9 cellular contexts compared by ENCODE assay signal in the genomic region with DNA sequence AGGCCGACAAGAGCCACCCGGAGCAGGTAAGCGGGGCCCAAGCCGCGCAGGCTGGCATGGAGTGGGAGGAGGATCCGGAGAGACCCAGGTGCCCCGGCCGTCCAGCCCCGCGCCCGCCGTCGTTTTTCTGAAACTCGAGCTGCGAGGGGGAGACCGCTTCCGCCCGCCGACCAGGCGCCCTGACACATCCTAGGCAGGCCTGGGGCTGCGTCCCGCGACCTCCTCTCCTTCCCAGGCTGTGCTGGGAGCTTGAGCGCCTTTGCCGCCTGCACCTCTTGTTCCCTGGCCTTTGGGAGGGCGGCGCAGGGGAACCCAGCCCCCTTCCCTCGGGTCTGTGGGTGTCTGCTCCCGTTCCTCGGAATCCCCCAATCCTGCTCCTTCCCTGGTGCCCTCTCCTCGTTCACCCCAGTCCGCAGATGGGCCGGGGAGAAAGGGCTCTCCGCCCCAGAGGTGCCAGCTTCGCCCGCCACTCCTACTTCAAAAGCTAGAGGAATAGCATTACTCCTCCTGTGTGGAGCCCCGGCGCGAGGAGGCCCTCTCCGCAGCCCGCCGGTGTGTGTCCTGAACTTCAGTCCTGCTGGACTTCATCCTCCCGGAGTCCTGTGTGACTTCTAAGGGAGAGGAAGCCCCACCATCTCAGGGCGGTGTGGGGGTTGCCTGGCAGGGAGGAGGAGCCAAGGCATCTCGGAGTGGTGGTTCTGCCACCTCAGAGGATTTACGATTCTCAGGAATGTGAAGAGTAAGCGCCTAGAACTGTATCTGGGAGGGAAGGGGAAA. TPM values are rescaled to one million over a fixed set of nuclear protein-coding genes. Genes with fewer than 3 reads are reported as not detected.
DNase-seq lines count a peak whose midpoint lies in the region; ATAC-seq, FAIRE-seq and TF ChIP-seq lines count a peak whose summit lies in the region.
"Had no signal": no experiment of that assay in that cellular context is flagged by ENCODE, and none has a peak within 500 bp of the region (broad histone marks: within the 10 kb centered on the region; RNA-seq: fewer than 3 reads in every experiment).

No MANE protein-coding gene starts in this region.

- H3K9ac ChIP-seq in H1 (replicated peaks in 1 of 4; ENCODE audit: extremely low read depth in 1 of 4, low read depth in 3 of 4, low read length in 3 of 4): peak overlapping the region; percentile 39 to 94 (median 71); a peak in 6 of 7 replicates

- no peak for TF ChIP-seq CTCF in WERI-Rb-1 (IDR thresholded peaks at IDR 0.05; ENCODE audit: low read depth, low read length)
- no peak for TF ChIP-seq CTCF in H1 (IDR thresholded peaks at IDR 0.05; ENCODE audit: control extremely low read depth in 1 of 3, insufficient read depth in 1 of 3, low read depth in 1 of 3, low read length in 3 of 3)

- peak; percentile 14 for ATAC-seq in GM18868 (IDR thresholded peaks at IDR 0.05; ENCODE audit: unreplicated experiment)
- peak; percentile 13 for ATAC-seq in HG03354 (IDR thresholded peaks at IDR 0.05; ENCODE audit: poor library complexity, severe bottlenecking, unreplicated experiment)
- ATAC-seq in naive thymus-derived CD8-positive, alpha-beta T cell: peak; percentile 4 to 16

- POLR2A ChIA-PET in H1 (lab: Charles Lee; ENCODE audit: partially characterized antibody): interaction anchor here (0.6 to 9.3 kb wide), 20 partner anchors 8 to 651 kb away, joined by 3 to 70 read pairs (median 4); partner anchors contain the start of genes FADS6, FDXR, NAT9 and RAB37
- POLR2A ChIA-PET in naive thymus-derived CD8-positive, alpha-beta T cell (lab: Charles Lee): interaction anchor here (0.8 to 13.2 kb wide), 12 partner anchors 8 to 124 kb away, joined by 3 to 231 read pairs (median 10); partner anchors contain the start of genes FDXR, NAT9 and RAB37

- H3K14ac ChIP-seq in H1 (ENCODE audit: insufficient read length): no peak overlapping the region

- H3K27me3 Mint-ChIP-seq in naive thymus-derived CD8-positive, alpha-beta T cell: no peaks in the 10 kb centered on the region

- no peak for TF ChIP-seq RAD21 in H1 (IDR thresholded peaks at IDR 0.05 in 1 of 2, conservative IDR thresholded peaks at IDR 0.05 in 1 of 2; ENCODE audit: low read depth in 2 of 2, low read length in 2 of 2)

- H2BK15ac ChIP-seq in H1 (ENCODE audit: low read length): no peak overlapping the region

- no peak overlapping the region for H3K4ac ChIP-seq in H1 (replicated peaks; ENCODE audit: insufficient read length, low read depth, low read length)

- peak overlapping the region; percentile 38 for H3K18ac ChIP-seq in H1 (ENCODE audit: extremely low read depth, low read length)

- no peak overlapping the region for H3K23ac ChIP-seq in H1 (ENCODE audit: insufficient read length)

- no peak overlapping the region for H4K5ac ChIP-seq in H1 (ENCODE audit: insufficient read length, low read depth, low read length)

- no peak overlapping the region for H4K91ac ChIP-seq in H1 (replicated peaks; ENCODE audit: insufficient read length, low read length)

- no peak overlapping the region; the same call in 1 of the 2 replicates for H4K8ac ChIP-seq in H1 (ENCODE audit: extremely low read depth, insufficient read depth, low read length)

- WGBS in H1 (ENCODE audit: extremely low coverage in 1 of 2, insufficient coverage in 1 of 2, insufficient read length in 1 of 2, insufficient replicate concordance in 2 of 2, low coverage in 1 of 2, low lambda C conversion rate in 2 of 2, missing lambda C conversion rate in 1 of 2), 2 experiments: 3% methylated on average over 38 of the region's 47 CpGs; no CpG with 5 or more reads in 1 of the 2 experiments

- no peak for TF ChIP-seq POLR2A in H1 (IDR thresholded peaks at IDR 0.05; ENCODE audit: control extremely low read depth in 1 of 2, low read depth in 2 of 2, low read length in 2 of 2)

- FAIRE-seq in H1 (lab: Jason Lieb, UNC): no peak

- peaks cover 33% of the 10 kb centered on the region for H3K36me3 ChIP-seq in WERI-Rb-1
- H3K36me3 ChIP-seq in H1 (ENCODE audit: control insufficient read depth in 2 of 4, insufficient read depth in 4 of 4, low read length in 3 of 4): peaks cover 0 to 5% (median 0%) of the 10 kb centered on the region in 4 experiments; a peak in 1 of 8 replicates

- peaks cover 13% of the 10 kb centered on the region for H3K23me2 ChIP-seq in H1 (ENCODE audit: low read depth, low read length)

- CTCF ChIA-PET in H1 (lab: Charles Lee; ENCODE audit: partially characterized antibody): interaction anchor here (0.6 to 15.7 kb wide), 16 partner anchors 8 to 145 kb away, joined by 3 to 231 read pairs (median 4); partner anchors contain the start of genes NAT9 and RAB37

- H3K27me3 ChIP-seq in WERI-Rb-1 (ENCODE audit: insufficient read depth, low read depth, severe bottlenecking): no peaks in the 10 kb centered on the region
- no peaks in the 10 kb centered on the region for H3K27me3 ChIP-seq in H1 (replicated peaks in 1 of 4; ENCODE audit: control insufficient read depth in 3 of 4, extremely low read depth in 1 of 4, insufficient read depth in 3 of 4, low read length in 3 of 4)

- no peak overlapping the region for H2BK5ac ChIP-seq in H1 (ENCODE audit: low read depth, low read length)

- peaks cover 35 to 78% (median 70%) of the 10 kb centered on the region in 4 donors for H3K4me1 Mint-ChIP-seq in naive thymus-derived CD8-positive, alpha-beta T cell

- peak overlapping the region; percentile 80; the same call in 1 of the 2 replicates for H2BK12ac ChIP-seq in H1 (ENCODE audit: low read depth, low read length)

- peak overlapping the region; percentile 87 to 97 (median 94) for H3K27ac Mint-ChIP-seq in naive thymus-derived CD8-positive, alpha-beta T cell

- H3K79me2 ChIP-seq in H1 (ENCODE audit: control insufficient read depth in 1 of 2, insufficient read depth in 2 of 2, low read length in 2 of 2): peaks cover 7 to 52% of the 10 kb centered on the region in 2 experiments; a peak in 3 of 4 replicates

- H3K79me1 ChIP-seq in H1 (ENCODE audit: low read depth, low read length): peaks cover 15% of the 10 kb centered on the region

- H3K36me3 Mint-ChIP-seq in naive thymus-derived CD8-positive, alpha-beta T cell: peaks cover 4 to 26% (median 8%) of the 10 kb centered on the region in 3 donors

- H3K4me2 ChIP-seq in H1 (ENCODE audit: insufficient read depth in 1 of 2, low read depth in 2 of 2, low read length in 2 of 2): peak overlapping the region; percentile 79 to 96

- H3K4me3 ChIP-seq in WERI-Rb-1 (ENCODE audit: low read depth, low read length) (peak overlapping the region; percentile 94), H1 (ENCODE audit: extremely low read depth in 1 of 4, insufficient read depth in 2 of 4, low read depth in 3 of 4, low read length in 4 of 4) (peak overlapping the region; percentile 56 to 91 (median 86))

- H3K56ac ChIP-seq in H1 (replicated peaks; ENCODE audit: insufficient read length, low read depth, low read length): peak overlapping the region; percentile 27

- peak overlapping the region; percentile 78 for H3K27ac ChIP-seq in WERI-Rb-1
- no peak overlapping the region; the same call in 1 of the 2 replicates for H3K27ac ChIP-seq in H1 (ENCODE audit: low read depth, low read length)

- H3K9me3 ChIP-seq in WERI-Rb-1 (ENCODE audit: severe bottlenecking) (no peaks in the 10 kb centered on the region), H1 (ENCODE audit: insufficient read depth in 2 of 2, low read depth in 1 of 2, low read length in 1 of 2) (no peaks in the 10 kb centered on the region)

- H2BK20ac ChIP-seq in H1 (ENCODE audit: low read length): no peak overlapping the region

- peak overlapping the region; percentile 92 to 100 (median 98) for H3K4me3 Mint-ChIP-seq in naive thymus-derived CD8-positive, alpha-beta T cell

- no peaks in the 10 kb centered on the region for H3K9me3 Mint-ChIP-seq in naive thymus-derived CD8-positive, alpha-beta T cell

- H2AFZ ChIP-seq in H1 (ENCODE audit: low read length): no peak overlapping the region

- H3K4me1 ChIP-seq in H1 (replicated peaks in 1 of 4; ENCODE audit: control insufficient read depth in 3 of 4, insufficient read depth in 4 of 4, low read length in 3 of 4): peaks cover 5 to 45% (median 25%) of the 10 kb centered on the region in 4 experiments

- no peak overlapping the region for H2BK120ac ChIP-seq in H1 (replicated peaks; ENCODE audit: low read depth, low read length)

- no peak for DNase-seq in WERI-Rb-1
- no peak for DNase-seq in H1 (ENCODE audit: low read depth in 1 of 2, low spot score in 2 of 2)
- DNase-seq in naive thymus-derived CD8-positive, alpha-beta T cell: peak in 6 of 10 donors; percentile 19 to 54 (median 38)
- no peak for DNase-seq in superior temporal gyrus (ENCODE audit: extremely low spot score)
- no peak for DNase-seq in NOMO-1 treated with dmso at 0.1 percent for 144 hours (lab: John Stamatoyannopoulos, UW; ENCODE audit: unreplicated experiment)
- no peak for DNase-seq in DMS114 treated with DMSO at 0.1 percent for 48 hours (lab: John Stamatoyannopoulos, UW; ENCODE audit: unreplicated experiment)

- TF ChIP-seq EP300 in H1 (IDR thresholded peaks at IDR 0.05; ENCODE audit: borderline replicate concordance in 1 of 2, low read depth in 2 of 2, low read length in 2 of 2): no peak

- peak overlapping the region; percentile 40; the same call in 1 of the 2 replicates for H2AK5ac ChIP-seq in H1 (ENCODE audit: low read depth, low read length)

- H4K20me1 ChIP-seq in H1 (replicated peaks in 1 of 2; ENCODE audit: control insufficient read depth in 1 of 2, insufficient read depth in 2 of 2, low read length in 2 of 2): peaks cover 19 to 26% of the 10 kb centered on the region in 2 experiments

RNA-seq across cellular contexts. Expression of gene NHERF1, which starts 1.0 kb away (rescaled TPM):
- 91.3 and 92.9 TPM in 2 replicates for total RNA-seq in H1 (2021; fragmentation: NEBNext Ultra II Directional; extraction: Animal tissue kit (Norgen Biotek cat#: 25700))
- polyA plus RNA-seq in H1 (2011; rRNA removed): 99.2 and 140 TPM in 2 replicates
- polyA plus RNA-seq in H1 (2011; cell fraction: cytosol; rRNA removed): 107 TPM
- 85.0 TPM for polyA plus RNA-seq in H1 (2011; cell fraction: nucleus; rRNA removed)
- 74.7 to 102 TPM (median 92.8 TPM) in 4 replicates for polyA plus RNA-seq in H1 (2012, experiment 1 of 2)
- 128 TPM for polyA plus RNA-seq in H1 (2012, experiment 2 of 2)
- 121 TPM for polyA plus RNA-seq in H1 (2013, experiment 1 of 2)
- polyA plus RNA-seq in H1 (2013, experiment 2 of 2): 130 TPM
- 57.8 and 78.7 TPM in 2 replicates for polyA minus RNA-seq in H1 (2011; rRNA and poly(A)+ RNA removed)
- polyA minus RNA-seq in H1 (2011; cell fraction: cytosol; rRNA and poly(A)+ RNA removed): 43.7 TPM
- 26.3 TPM for polyA minus RNA-seq in H1 (2011; cell fraction: nucleus; rRNA and poly(A)+ RNA removed)
- 100 to 1,000 TPM; 158 to 164 TPM for total RNA-seq in naive thymus-derived CD8-positive, alpha-beta T cell
- polyA plus RNA-seq in naive thymus-derived CD8-positive, alpha-beta T cell: 100 to 1,000 TPM; 277 to 351 (median 324) TPM

RNA-seq across cellular contexts. Expression of gene RAB37, which starts 12.4 kb away (rescaled TPM):
- 5.2 and 5.5 TPM in 2 replicates for total RNA-seq in H1 (2021; fragmentation: NEBNext Ultra II Directional; extraction: Animal tissue kit (Norgen Biotek cat#: 25700))
- 6.1 and 6.6 TPM in 2 replicates for polyA plus RNA-seq in H1 (2011; rRNA removed)
- polyA plus RNA-seq in H1 (2011; cell fraction: cytosol; rRNA removed): 9.7 TPM
- polyA plus RNA-seq in H1 (2011; cell fraction: nucleus; rRNA removed): 13.3 TPM
- 5.0 to 7.8 TPM (median 6.5 TPM) in 4 replicates for polyA plus RNA-seq in H1 (2012, experiment 1 of 2)
- 4.2 TPM for polyA plus RNA-seq in H1 (2012, experiment 2 of 2)
- polyA plus RNA-seq in H1 (2013, experiment 1 of 2): 6.1 TPM
- polyA plus RNA-seq in H1 (2013, experiment 2 of 2): 5.8 TPM
- 4.4 and 12.4 TPM in 2 replicates for polyA minus RNA-seq in H1 (2011; rRNA and poly(A)+ RNA removed)
- 7.9 TPM for polyA minus RNA-seq in H1 (2011; cell fraction: cytosol; rRNA and poly(A)+ RNA removed)
- 2.7 TPM for polyA minus RNA-seq in H1 (2011; cell fraction: nucleus; rRNA and poly(A)+ RNA removed)
- total RNA-seq in naive thymus-derived CD8-positive, alpha-beta T cell: 10 to 100 TPM; 34.0 to 35.9 TPM
- 100 to 1,000 TPM in 1 of 3 donors, 10 to 100 TPM in 2; 55.3 to 108 (median 76.0) TPM for polyA plus RNA-seq in naive thymus-derived CD8-positive, alpha-beta T cell

RNA-seq across cellular contexts. Expression of gene NAT9, which starts 26.7 kb away (rescaled TPM):
- 40.6 and 42.7 TPM in 2 replicates for total RNA-seq in H1 (2021; fragmentation: NEBNext Ultra II Directional; extraction: Animal tissue kit (Norgen Biotek cat#: 25700))
- 32.3 and 42.4 TPM in 2 replicates for polyA plus RNA-seq in H1 (2011; rRNA removed)
- polyA plus RNA-seq in H1 (2011; cell fraction: cytosol; rRNA removed): 67.6 TPM
- polyA plus RNA-seq in H1 (2011; cell fraction: nucleus; rRNA removed): 198 TPM
- 49.1 to 72.7 TPM (median 58.9 TPM) in 4 replicates for polyA plus RNA-seq in H1 (2012, experiment 1 of 2)
- 32.4 TPM for polyA plus RNA-seq in H1 (2012, experiment 2 of 2)
- 28.5 TPM for polyA plus RNA-seq in H1 (2013, experiment 1 of 2)
- polyA plus RNA-seq in H1 (2013, experiment 2 of 2): 24.6 TPM
- 39.6 and 41.7 TPM in 2 replicates for polyA minus RNA-seq in H1 (2011; rRNA and poly(A)+ RNA removed)
- polyA minus RNA-seq in H1 (2011; cell fraction: cytosol; rRNA and poly(A)+ RNA removed): 18.8 TPM
- polyA minus RNA-seq in H1 (2011; cell fraction: nucleus; rRNA and poly(A)+ RNA removed): 50.9 TPM
- total RNA-seq in naive thymus-derived CD8-positive, alpha-beta T cell: 10 to 100 TPM; 66.5 to 71.5 TPM
- 10 to 100 TPM in 2 of 3 donors, 1 to 10 TPM in 1; 9.8 to 28.3 (median 20.2) TPM for polyA plus RNA-seq in naive thymus-derived CD8-positive, alpha-beta T cell

RNA-seq across cellular contexts. Expression of gene CD300LF, which starts 36.7 kb away (rescaled TPM):
- total RNA-seq in H1 (2021; fragmentation: NEBNext Ultra II Directional; extraction: Animal tissue kit (Norgen Biotek cat#: 25700)): not detected in 2 replicates
- not detected in 2 replicates for polyA plus RNA-seq in H1 (2011; rRNA removed)
- polyA plus RNA-seq in H1 (2011; cell fraction: cytosol; rRNA removed): not detected
- not detected for polyA plus RNA-seq in H1 (2011; cell fraction: nucleus; rRNA removed)
- not detected in 4 replicates for polyA plus RNA-seq in H1 (2012, experiment 1 of 2)
- polyA plus RNA-seq in H1 (2012, experiment 2 of 2): not detected
- polyA plus RNA-seq in H1 (2013, experiment 1 of 2): not detected
- polyA plus RNA-seq in H1 (2013, experiment 2 of 2): not detected
- not detected in 2 replicates for polyA minus RNA-seq in H1 (2011; rRNA and poly(A)+ RNA removed)
- not detected for polyA minus RNA-seq in H1 (2011; cell fraction: cytosol; rRNA and poly(A)+ RNA removed)
- polyA minus RNA-seq in H1 (2011; cell fraction: nucleus; rRNA and poly(A)+ RNA removed): not detected
- under 1 TPM in 1 of 2 experiments, not detected in 1; 0.36 TPM for total RNA-seq in naive thymus-derived CD8-positive, alpha-beta T cell
- not detected for polyA plus RNA-seq in naive thymus-derived CD8-positive, alpha-beta T cell
- total RNA-seq: activated CD8-positive, alpha-beta memory T cell treated with anti-CD3 and anti-CD28 coated beads for 36 hours had no signal

Comparison
In these comparisons a context has a peak if more than half of its experiments do, and no peak if none do; other contexts are left out.
1. DNase-seq: peak in naive thymus-derived CD8-positive, alpha-beta T cell (6 of 10); none in WERI-Rb-1 (single experiment), H1 (0 of 2), superior temporal gyrus (single experiment), NOMO-1 treated with dmso at 0.1 percent for 144 hours (single experiment) and DMS114 treated with DMSO at 0.1 percent for 48 hours (single experiment).
2. Peak in every context shown above with its lines, with median percentiles within 50 percentile points of each other: ATAC-seq.